ENCODE assay signal across 8 cellular contexts in the genomic region with DNA sequence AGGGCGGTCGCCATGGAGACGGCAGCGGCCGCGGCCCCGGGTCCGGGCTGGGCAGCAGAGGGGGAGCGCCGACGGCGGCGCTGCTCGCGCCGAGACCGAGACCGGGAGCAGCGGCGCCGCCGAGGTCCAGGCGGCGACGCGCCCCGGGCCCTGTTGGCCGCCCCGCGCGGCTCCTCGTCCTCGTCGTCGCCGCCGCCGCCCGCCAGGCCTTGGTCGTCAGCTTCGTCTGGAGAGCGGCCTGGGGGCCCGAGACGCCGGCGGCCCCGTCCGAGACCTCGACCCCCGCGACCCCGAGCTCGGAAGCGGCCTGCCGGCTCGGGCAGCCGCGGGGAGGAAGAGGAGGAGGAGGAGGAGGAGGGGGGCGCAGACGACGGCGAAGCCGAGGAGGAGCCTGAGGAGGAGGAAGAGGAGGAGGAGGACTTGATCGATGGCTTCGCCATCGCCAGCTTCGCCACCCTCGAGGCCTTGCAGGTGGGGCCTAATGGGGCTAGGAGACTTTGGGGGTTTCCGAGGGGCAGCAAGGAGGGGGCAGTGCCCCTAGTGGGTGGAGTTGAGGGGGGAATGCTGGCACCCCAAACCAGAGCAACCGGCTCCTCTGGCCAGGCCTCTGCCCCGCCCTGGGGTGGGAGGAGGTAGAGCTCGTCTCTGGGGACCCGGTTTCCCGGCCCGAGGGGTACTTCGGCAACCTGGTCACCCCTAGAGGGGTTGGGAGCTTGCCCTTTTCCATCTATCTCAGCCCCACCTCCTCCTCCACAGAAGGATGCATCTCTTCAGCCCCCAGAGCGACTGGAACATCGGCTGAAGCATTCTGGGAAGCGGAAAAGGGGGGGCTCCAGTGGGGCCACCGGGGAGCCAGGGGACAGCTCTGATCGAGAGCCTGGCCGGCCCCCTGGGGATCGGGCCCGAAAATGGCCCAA. TPM values are rescaled to one million over a fixed set of nuclear protein-coding genes. Genes with fewer than 3 reads are reported as not detected.
DNase-seq lines count a peak whose midpoint lies in the region; ATAC-seq, FAIRE-seq and TF ChIP-seq lines count a peak whose summit lies in the region.

No MANE protein-coding gene starts in this region.

- H3K4me3 Mint-ChIP-seq in brain, result peak overlapping the region; percentile 80 to 87 (median 83)

- H3K36me3 ChIP-seq in GM23248 (ENCODE audit: low read depth), result peaks cover 17% of the 10 kb centered on the region; the same call in 1 of the 2 replicates
- peaks cover 21 to 50% of the 10 kb centered on the region in 2 donors for H3K36me3 ChIP-seq in kidney (ENCODE audit: control insufficient read depth in 1 of 2, insufficient read depth in 2 of 2, low read length in 2 of 2)

- no peaks in the 10 kb centered on the region for H3K9me3 ChIP-seq in GM23248 (ENCODE audit: low read depth)
- no peaks in the 10 kb centered on the region for H3K9me3 ChIP-seq in kidney (ENCODE audit: control insufficient read depth in 1 of 2, low read length in 2 of 2)

- 1% methylated on average over 51 to 54 of the region's 84 CpGs for WGBS in GM23248 (ENCODE audit: low coverage in 1 of 2, low lambda C conversion rate in 2 of 2, missing lambda C conversion rate in 2 of 2), 2 experiments

- H4K20me1 ChIP-seq in GM23248 (ENCODE audit: insufficient read depth), result no peaks in the 10 kb centered on the region; the same call in 1 of the 2 replicates

- intact Hi-C loops in kidney (cut with DNase I), result no loop called here

- ATAC-seq in HG02970 (IDR thresholded peaks at IDR 0.05; ENCODE audit: low FRiP score, unreplicated experiment) (no peak), GM21717 (IDR thresholded peaks at IDR 0.05; ENCODE audit: unreplicated experiment) (no peak)

- peak overlapping the region; percentile 88 for H3K4me2 ChIP-seq in GM23248 (ENCODE audit: unreplicated experiment)

- H3K9me2 ChIP-seq in GM23248 (ENCODE audit: insufficient read depth), result no peaks in the 10 kb centered on the region

- peaks cover 0 to 3% (median 0%) of the 10 kb centered on the region in 5 experiments for H3K9me3 Mint-ChIP-seq in brain

- peak overlapping the region; percentile 49 for H2AFZ ChIP-seq in GM23248

- TF ChIP-seq CTCF in brain (conservative IDR thresholded peaks at IDR 0.05) (no peak), kidney (IDR thresholded peaks at IDR 0.05; ENCODE audit: borderline replicate concordance, extremely low read depth, insufficient read depth) (no peak)

- H3K27ac ChIP-seq in GM23248, result peak overlapping the region; percentile 97
- peak overlapping the region; percentile 100 for H3K27ac ChIP-seq in kidney (ENCODE audit: low read depth in 2 of 2, low read length in 2 of 2)

- H3K9ac ChIP-seq in GM23248, result peak overlapping the region; percentile 94
- H3K9ac ChIP-seq in kidney (ENCODE audit: low read length in 2 of 2), result peak overlapping the region; percentile 79 to 94

- peaks cover 20% of the 10 kb centered on the region for H3K4me1 ChIP-seq in GM23248 (ENCODE audit: insufficient read depth)
- peaks cover 21 to 34% of the 10 kb centered on the region in 2 donors for H3K4me1 ChIP-seq in kidney (ENCODE audit: control insufficient read depth in 1 of 2, insufficient read depth in 1 of 2, low read depth in 1 of 2, low read length in 2 of 2)

- H3K27me3 ChIP-seq in GM23248 (replicated peaks; ENCODE audit: insufficient read depth), result no peaks in the 10 kb centered on the region

- DNase-seq in GM23248, result peak; percentile 48
- peak; percentile 30 for DNase-seq in T follicular helper cell (ENCODE audit: low read depth)
- peak; percentile 90 for DNase-seq in kidney
- DNase-seq in stimulated activated CD4-positive, alpha-beta T cell treated with anti-CD3 and anti-CD28 coated beads, Interleukin-4, amount 100 ng/mL, for 48 hours (ENCODE audit: low read depth in 2 of 2), result peak; percentile 20 to 21
- DNase-seq in GM19240 (ENCODE audit: insufficient read length, low spot score), result no peak

- H3F3A ChIP-seq in GM23248 (ENCODE audit: insufficient read depth), result peaks cover 18% of the 10 kb centered on the region

- peaks cover 62% of the 10 kb centered on the region for H3K4me1 Mint-ChIP-seq in brain

- no peak for FAIRE-seq in kidney (lab: Jason Lieb, UNC)

- H3K27me3 Mint-ChIP-seq in brain, result peaks cover 14% of the 10 kb centered on the region

- H3K27ac Mint-ChIP-seq in brain, result peak overlapping the region in 4 of 5 experiments; percentile 79 to 85 (median 80)

- H3K4me3 ChIP-seq in GM23248, result peak overlapping the region; percentile 88
- H3K4me3 ChIP-seq in kidney (ENCODE audit: low read length in 2 of 2), result peak overlapping the region; percentile 77 to 94

- peaks cover 49% of the 10 kb centered on the region for H3K79me2 ChIP-seq in GM23248 (ENCODE audit: insufficient read depth)

- in situ Hi-C loops in GM23248 (cut with MboI), result no loop called here

- H3K36me3 Mint-ChIP-seq in brain, result peaks cover 55% of the 10 kb centered on the region

RNA-seq across cellular contexts. Expression of a gene that starts 1.5 kb away (rescaled TPM):
- total RNA-seq in GM23248 (2014; rRNA removed; shearing (Covaris generic)), result 13.9 and 14.2 TPM in 2 replicates
- polyA plus RNA-seq in GM23248 (2016; fragmentation: Nextera tagmentation; extraction: Ambion mirVana) (5.8 and 7.6 TPM in 2 replicates), brain (ENCODE audit: insufficient read depth, low read depth, low replicate concordance) (72.1 TPM), kidney (ENCODE audit: insufficient read depth, low read depth, low replicate concordance) (26.3 TPM)
- total RNA-seq in kidney, result 66.2 TPM

RNA-seq across cellular contexts. Expression of a gene that starts 9.0 kb away (rescaled TPM):
- total RNA-seq in GM23248 (2014; rRNA removed; shearing (Covaris generic)), result 5.6 and 7.2 TPM in 2 replicates
- 15.2 and 18.0 TPM in 2 replicates for polyA plus RNA-seq in GM23248 (2016; fragmentation: Nextera tagmentation; extraction: Ambion mirVana)
- 69.8 TPM for polyA plus RNA-seq in brain (ENCODE audit: insufficient read depth, low read depth, low replicate concordance)
- 51.6 TPM for total RNA-seq in kidney
- 44.2 TPM for polyA plus RNA-seq in kidney (ENCODE audit: insufficient read depth, low read depth, low replicate concordance)

RNA-seq across cellular contexts. Expression of a gene that starts 39.2 kb away (rescaled TPM):
- total RNA-seq in GM23248 (2014; rRNA removed; shearing (Covaris generic)), result 9.1 and 14.3 TPM in 2 replicates
- polyA plus RNA-seq in GM23248 (2016; fragmentation: Nextera tagmentation; extraction: Ambion mirVana) (22.8 and 23.7 TPM in 2 replicates), brain (ENCODE audit: insufficient read depth, low read depth, low replicate concordance) (40.4 TPM), kidney (ENCODE audit: insufficient read depth, low read depth, low replicate concordance) (1.6 TPM)
- 71.9 TPM for total RNA-seq in kidney

RNA-seq across cellular contexts. Expression of a gene that starts 49.6 kb away (rescaled TPM):
- total RNA-seq in GM23248 (2014; rRNA removed; shearing (Covaris generic)), result 5.7 TPM in 2 replicates
- 4.8 and 5.1 TPM in 2 replicates for polyA plus RNA-seq in GM23248 (2016; fragmentation: Nextera tagmentation; extraction: Ambion mirVana)
- polyA plus RNA-seq in brain (ENCODE audit: insufficient read depth, low read depth, low replicate concordance), result 10.9 TPM
- 9.0 TPM for total RNA-seq in kidney
- polyA plus RNA-seq in kidney (ENCODE audit: insufficient read depth, low read depth, low replicate concordance), result 3.9 TPM
